In genomic region chr16:80527297-80527696, GRCh38 we compare ENCODE assay signal across 7 cellular contexts. TPM values are rescaled to one million over a fixed set of nuclear protein-coding genes. Genes with fewer than 3 reads are reported as not detected.
A peak's percentile ranks its signal among the peaks of the same experiment; 100 is the strongest.
DNase-seq lines count a peak whose midpoint lies in the region; ATAC-seq and TF ChIP-seq lines count a peak whose summit lies in the region.

No MANE protein-coding gene starts in this region.

- ATAC-seq in HG02973 (IDR thresholded peaks at IDR 0.05; ENCODE audit: unreplicated experiment), result peak; percentile 54
- no peak for ATAC-seq in Right ventricle myocardium inferior

- H3K9me3 ChIP-seq in esophagus muscularis mucosa, result no peaks in the 10 kb centered on the region

- H3K36me3 ChIP-seq in esophagus muscularis mucosa, result no peaks in the 10 kb centered on the region

- TF ChIP-seq POLR2A in esophagus muscularis mucosa (IDR thresholded peaks at IDR 0.05; ENCODE audit: low read depth), result no peak

- peaks cover 0 to 27% (median 0%) of the 10 kb centered on the region in 4 donors for H3K27me3 ChIP-seq in esophagus muscularis mucosa

- no peak overlapping the region for H3K27ac Mint-ChIP-seq in progenitor cell of endocrine pancreas

- H3K27ac ChIP-seq in esophagus muscularis mucosa (replicated peaks in 1 of 4), result no peak overlapping the region

- H3K9me3 Mint-ChIP-seq in progenitor cell of endocrine pancreas (ENCODE audit: low read depth), result no peaks in the 10 kb centered on the region

- 48% methylated on average over 5 of the region's 5 CpGs for WGBS in esophagus muscularis mucosa

- peaks cover 0 to 7% (median 1%) of the 10 kb centered on the region in 4 donors for H3K4me1 ChIP-seq in esophagus muscularis mucosa

- no peak overlapping the region for H3K4me3 Mint-ChIP-seq in progenitor cell of endocrine pancreas (ENCODE audit: low read depth)

- H3K4me3 ChIP-seq in GM12864 (ENCODE audit: low read depth, low read length) (no peak overlapping the region), cardiac fibroblast (replicated peaks in 1 of 2; ENCODE audit: low read depth in 2 of 2, low read length in 2 of 2) (no peak overlapping the region), esophagus muscularis mucosa (no peak overlapping the region)

- no peaks in the 10 kb centered on the region for H3K36me3 Mint-ChIP-seq in progenitor cell of endocrine pancreas (ENCODE audit: insufficient read depth)

- peak; percentile 77 for TF ChIP-seq CTCF in GM12864 (IDR thresholded peaks at IDR 0.05; ENCODE audit: low read depth, low read length, missing control alignments)
- TF ChIP-seq CTCF in cardiac fibroblast (IDR thresholded peaks at IDR 0.05; ENCODE audit: low read depth, low read length), result peak; percentile 67
- TF ChIP-seq CTCF in progenitor cell of endocrine pancreas (IDR thresholded peaks at IDR 0.05; ENCODE audit: unreplicated experiment), result peak; percentile 50
- TF ChIP-seq CTCF in esophagus muscularis mucosa (IDR thresholded peaks at IDR 0.05), result no peak

- peaks cover 9% of the 10 kb centered on the region for H3K4me1 Mint-ChIP-seq in progenitor cell of endocrine pancreas (ENCODE audit: low read depth)

- H3K27me3 Mint-ChIP-seq in progenitor cell of endocrine pancreas, result peaks cover 8% of the 10 kb centered on the region

- TF ChIP-seq EP300 in esophagus muscularis mucosa (IDR thresholded peaks at IDR 0.05), result no peak

- intact Hi-C loops in Right ventricle myocardium inferior (cut with DNase I), result no loop called here
- intact Hi-C loops in esophagus muscularis mucosa (cut with DNase I), result no loop called here

- DNase-seq in GM12864 (ENCODE audit: low read depth) (peak; percentile 21), T follicular helper cell (ENCODE audit: low read depth) (peak; percentile 7), cardiac fibroblast (ENCODE audit: low read depth in 2 of 2) (peak; percentile 20 to 55), progenitor cell of endocrine pancreas (ENCODE audit: low spot score, unreplicated experiment) (peak; percentile 11), Right ventricle myocardium inferior (ENCODE audit: missing footprints) (no peak), esophagus muscularis mucosa (ENCODE audit: extremely low spot score) (no peak)

RNA-seq across cellular contexts. Expression of gene DYNLRB2, which starts 13.5 kb away (rescaled TPM):
- total RNA-seq in progenitor cell of endocrine pancreas (2.2 and 3.6 TPM in 2 replicates), Right ventricle myocardium inferior (not detected), esophagus muscularis mucosa (not detected)

Comparison
In these comparisons a context has a peak if more than half of its experiments do, and no peak if none do; other contexts are left out.
1. DNase-seq: peak in GM12864 (single experiment), T follicular helper cell (single experiment), cardiac fibroblast (2 of 2) and progenitor cell of endocrine pancreas (single experiment); none in Right ventricle myocardium inferior (single experiment) and esophagus muscularis mucosa (single experiment).
2. CTCF ChIP-seq: peak in GM12864 (single experiment), cardiac fibroblast (single experiment) and progenitor cell of endocrine pancreas (single experiment); none in esophagus muscularis mucosa (0 of 3).